In the genomic region with DNA sequence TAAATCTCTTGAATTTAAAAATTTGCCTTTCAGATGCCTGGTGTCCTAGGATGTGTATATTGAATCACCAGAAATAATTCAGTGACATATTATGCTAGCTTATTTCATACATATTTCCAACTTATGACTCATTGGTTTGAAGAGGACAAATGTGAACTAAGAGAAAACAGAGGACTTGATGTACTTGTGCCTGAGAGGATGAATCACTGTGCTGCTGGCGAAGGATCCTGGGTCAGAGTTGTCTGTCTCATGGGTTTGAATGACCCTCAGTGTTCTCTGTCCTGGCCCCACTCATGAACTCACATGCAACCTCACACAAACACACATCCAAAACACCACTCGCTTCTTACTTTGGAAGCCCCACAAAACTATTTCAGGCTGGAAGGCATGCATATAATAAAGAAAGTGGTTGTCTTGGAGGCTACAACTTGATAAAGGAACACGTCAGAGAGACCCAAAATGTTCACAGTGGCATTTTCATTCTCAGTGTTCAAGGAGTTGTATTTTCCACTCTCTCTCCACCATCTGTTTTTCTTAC, we compare ENCODE assay signal across 9 cellular contexts.
DNase-seq lines count a peak whose midpoint lies in the region; ATAC-seq and TF ChIP-seq lines count a peak whose summit lies in the region.
"Had no signal": no experiment of that assay in that cellular context is flagged by ENCODE, and none has a peak within 500 bp of the region (broad histone marks: within the 10 kb centered on the region; RNA-seq: fewer than 3 reads in every experiment).

No MANE protein-coding gene starts in this region.

- 10 to 27% methylated on average over 3 of the region's 3 CpGs for WGBS in gastroesophageal sphincter (ENCODE audit: low coverage in 1 of 2), 2 donors
- 63% methylated on average over 3 of the region's 3 CpGs for WGBS in prostate gland

- H3K27me3 ChIP-seq in gastroesophageal sphincter (no peaks in the 10 kb centered on the region), prostate gland (replicated peaks; ENCODE audit: insufficient read depth) (no peaks in the 10 kb centered on the region)

- TF ChIP-seq CTCF in gastroesophageal sphincter (IDR thresholded peaks at IDR 0.05) = no peak
- no peak for TF ChIP-seq CTCF in prostate gland (IDR thresholded peaks at IDR 0.05)

- intact Hi-C loops in prostate gland (cut with DNase I) = loop anchor here (10.0 kb wide), 1 partner anchor 155 kb away; no protein-coding TSS in a partner anchor

- peaks cover 0 to 20% (median 6%) of the 10 kb centered on the region in 3 donors for H3K4me1 ChIP-seq in gastroesophageal sphincter
- H3K4me1 ChIP-seq in prostate gland (replicated peaks) = no peaks in the 10 kb centered on the region

- TF ChIP-seq POLR2A in gastroesophageal sphincter (IDR thresholded peaks at IDR 0.05) = no peak
- no peak for TF ChIP-seq POLR2A in prostate gland (IDR thresholded peaks at IDR 0.05)

- TF ChIP-seq EP300 in gastroesophageal sphincter (IDR thresholded peaks at IDR 0.05) = no peak

- H3K36me3 ChIP-seq in gastroesophageal sphincter (no peaks in the 10 kb centered on the region), prostate gland (no peaks in the 10 kb centered on the region)

- H3K4me3 ChIP-seq in gastroesophageal sphincter (no peak overlapping the region), prostate gland (no peak overlapping the region)

- H3K9me3 ChIP-seq in gastroesophageal sphincter = no peaks in the 10 kb centered on the region
- H3K9me3 ChIP-seq in prostate gland = no peaks in the 10 kb centered on the region

- peak; percentile 34 for DNase-seq in DMS53 treated with DMSO at 0.1 percent for 48 hours (lab: John Stamatoyannopoulos, UW; ENCODE audit: unreplicated experiment)
- DNase-seq in SW480 (ENCODE audit: low spot score) = peak; percentile 9
- no peak for DNase-seq in prostate gland (ENCODE audit: low spot score)
- DNase-seq in iPS-NIHi7 (ENCODE audit: extremely low spot score) = no peak
- no peak for DNase-seq in NCI-H748 (lab: John Stamatoyannopoulos, UW; ENCODE audit: unreplicated experiment)
- DNase-seq: NCI-H1092 treated with DMSO at 0.1 percent for 48 hours had no signal

- H3K27ac ChIP-seq in gastroesophageal sphincter (peak overlapping the region; percentile 75 to 86 (median 80)), prostate gland (peak overlapping the region; percentile 10 to 26)

- ATAC-seq in gastroesophageal sphincter (peak; percentile 99), HG02763 (IDR thresholded peaks at IDR 0.05; ENCODE audit: unreplicated experiment) (no peak), GM18498 (IDR thresholded peaks at IDR 0.05; ENCODE audit: unreplicated experiment) (no peak)

Comparison
In these comparisons a context has a peak if more than half of its experiments do, and no peak if none do; other contexts are left out.
1. DNase-seq: peak in DMS53 treated with DMSO at 0.1 percent for 48 hours (single experiment) and SW480 (single experiment); none in prostate gland (single experiment), iPS-NIHi7 (single experiment) and NCI-H748 (single experiment).